1 cellular context compared by ENCODE assay signal in genomic region chr1:155295183-155295941, GRCh38.
TF ChIP-seq lines count a peak whose summit lies in the region.

No MANE protein-coding gene starts in this region.

TF ChIP-seq in endothelial cell of umbilical vein, 7 proteins besides CTCF, POLR2A, EP300 and RAD21:
- TF ChIP-seq MYC (IDR thresholded peaks at IDR 0.05; ENCODE audit: low read depth, low read length): no peak
- TF ChIP-seq, protein P1, sequence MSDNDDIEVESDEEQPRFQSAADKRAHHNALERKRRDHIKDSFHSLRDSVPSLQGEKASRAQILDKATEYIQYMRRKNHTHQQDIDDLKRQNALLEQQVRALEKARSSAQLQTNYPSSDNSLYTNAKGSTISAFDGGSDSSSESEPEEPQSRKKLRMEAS (IDR thresholded peaks at IDR 0.05; ENCODE audit: insufficient read depth, insufficient read length): no peak
- TF ChIP-seq JUN (IDR thresholded peaks at IDR 0.05; ENCODE audit: borderline replicate concordance, insufficient read depth, insufficient read length, low read depth): no peak
- TF ChIP-seq POLR2AphosphoS5 (IDR thresholded peaks at IDR 0.05; ENCODE audit: insufficient read depth, low read depth, low read length): no peak
- no peak for TF ChIP-seq GATA2 (IDR thresholded peaks at IDR 0.05; ENCODE audit: insufficient read depth, insufficient read length, low read depth, low read length)
- TF ChIP-seq FOS (IDR thresholded peaks at IDR 0.05; ENCODE audit: borderline replicate concordance, insufficient read depth, low read length): no peak
- TF ChIP-seq EZH2 (IDR thresholded peaks at IDR 0.05; ENCODE audit: borderline replicate concordance, low read depth, low read length, severe bottlenecking): peak; percentile 91
